Comparison of ENCODE assay signal across 1 cellular context in genomic region chr2:216565946-216566345, GRCh38.
TF ChIP-seq lines count a peak whose summit lies in the region.

No MANE protein-coding gene starts in this region.

TF ChIP-seq in HepG2, 621 proteins besides CTCF, POLR2A, EP300 and RAD21 (continued from another document and continues in another):
- no peak for TF ChIP-seq PRDM10 (CRISPR knock-in tag; IDR thresholded peaks at IDR 0.05; ENCODE audit: low read depth)
- TF ChIP-seq RFX1 (IDR thresholded peaks at IDR 0.05) = no peak
- no peak for TF ChIP-seq TGIF2 (CRISPR knock-in tag; IDR thresholded peaks at IDR 0.05)
- TF ChIP-seq HMG20B (CRISPR knock-in tag; conservative IDR thresholded peaks at IDR 0.05) = no peak
- TF ChIP-seq ZFP41 (CRISPR knock-in tag; IDR thresholded peaks at IDR 0.05; ENCODE audit: borderline replicate concordance) = no peak
- TF ChIP-seq CAMTA2 (CRISPR knock-in tag; IDR thresholded peaks at IDR 0.05; ENCODE audit: borderline replicate concordance) = no peak
- no peak for TF ChIP-seq AFF4 (CRISPR knock-in tag; IDR thresholded peaks at IDR 0.05)
- TF ChIP-seq STAT6 (CRISPR knock-in tag; IDR thresholded peaks at IDR 0.05; ENCODE audit: borderline replicate concordance) = no peak
- peak; percentile 29; the same call in 1 of the 2 replicates for TF ChIP-seq ZNF12 (CRISPR knock-in tag; IDR thresholded peaks at IDR 0.05)
- TF ChIP-seq TOE1 (CRISPR knock-in tag; IDR thresholded peaks at IDR 0.05) = no peak
- TF ChIP-seq TAF1 (CRISPR knock-in tag; IDR thresholded peaks at IDR 0.05) = no peak
- TF ChIP-seq MYNN (CRISPR knock-in tag; IDR thresholded peaks at IDR 0.05; ENCODE audit: low read depth) = no peak
- TF ChIP-seq ZNF75D (CRISPR knock-in tag; IDR thresholded peaks at IDR 0.05; ENCODE audit: borderline replicate concordance) = no peak
- TF ChIP-seq FOXP4 (CRISPR knock-in tag; IDR thresholded peaks at IDR 0.05) = peak; percentile 42; the same call in 1 of the 2 replicates
- no peak for TF ChIP-seq ZEB1 (IDR thresholded peaks at IDR 0.05; ENCODE audit: insufficient replicate concordance, low read depth)
- no peak for TF ChIP-seq HNRNPLL (IDR thresholded peaks at IDR 0.05; ENCODE audit: low read depth, low read length, poor library complexity, severe bottlenecking)
- no peak for TF ChIP-seq USF2 (IDR thresholded peaks at IDR 0.05; ENCODE audit: low read depth, low read length)
- TF ChIP-seq USF2 (CRISPR knock-in tag; IDR thresholded peaks at IDR 0.05; ENCODE audit: borderline replicate concordance) = no peak
- peak; percentile 55 for TF ChIP-seq MED1 (CRISPR knock-in tag; IDR thresholded peaks at IDR 0.05)
- TF ChIP-seq KLF6 (CRISPR knock-in tag; IDR thresholded peaks at IDR 0.05) = no peak
- peak; percentile 58; the same call in 1 of the 2 replicates for TF ChIP-seq HIC2 (CRISPR knock-in tag; IDR thresholded peaks at IDR 0.05; ENCODE audit: low read depth)
- TF ChIP-seq THAP11 (CRISPR knock-in tag; IDR thresholded peaks at IDR 0.05) = no peak
- no peak for TF ChIP-seq RBAK (CRISPR knock-in tag; IDR thresholded peaks at IDR 0.05)
- no peak for TF ChIP-seq ZFP82 (CRISPR knock-in tag; IDR thresholded peaks at IDR 0.05; ENCODE audit: borderline replicate concordance)
- peak; percentile 44; the same call in 1 of the 2 replicates for TF ChIP-seq PAXIP1 (CRISPR knock-in tag; conservative IDR thresholded peaks at IDR 0.05)
- TF ChIP-seq NAIF1 (CRISPR knock-in tag; IDR thresholded peaks at IDR 0.05; ENCODE audit: borderline replicate concordance) = no peak
- no peak for TF ChIP-seq RARG (CRISPR knock-in tag; IDR thresholded peaks at IDR 0.05; ENCODE audit: low read depth)
